ENCODE assay signal across 1 cellular context in genomic region chr12:103501447-103501846, GRCh38.
TF ChIP-seq lines count a peak whose summit lies in the region.

No MANE protein-coding gene starts in this region.

TF ChIP-seq in K562, 482 proteins besides CTCF, POLR2A, EP300 and RAD21:
- TF ChIP-seq, protein P1, sequence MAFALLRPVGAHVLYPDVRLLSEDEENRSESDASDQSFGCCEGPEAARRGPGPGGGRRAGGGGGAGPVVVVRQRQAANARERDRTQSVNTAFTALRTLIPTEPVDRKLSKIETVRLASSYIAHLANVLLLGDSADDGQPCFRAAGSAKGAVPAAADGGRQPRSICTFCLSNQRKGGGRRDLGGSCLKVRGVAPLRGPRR (CRISPR knock-in tag; IDR thresholded peaks at IDR 0.05): no peak
- TF ChIP-seq CEBPG (CRISPR knock-in tag; IDR thresholded peaks at IDR 0.05): no peak
- peak; percentile 29 to 77; a peak in 2 of 4 replicates for TF ChIP-seq CEBPG (tag; conservative IDR thresholded peaks at IDR 0.05 in 1 of 2, IDR thresholded peaks at IDR 0.05 in 1 of 2)
- TF ChIP-seq CEBPB (tag; IDR thresholded peaks at IDR 0.05): peak; percentile 72
